1 cellular context compared by ENCODE assay signal in genomic region chr2:109517118-109517889, GRCh38.
TF ChIP-seq lines count a peak whose summit lies in the region.

No MANE protein-coding gene starts in this region.

TF ChIP-seq in HepG2, 621 proteins besides CTCF, POLR2A, EP300 and RAD21 (continued from another document and continues in another):
- TF ChIP-seq ZNF451 (CRISPR knock-in tag; IDR thresholded peaks at IDR 0.05) = 0 out of 2 replicates have a peak, but pooled peaks have one; percentile 68
- peak; percentile 62; the same call in 1 of the 2 replicates for TF ChIP-seq MYC (CRISPR knock-in tag; IDR thresholded peaks at IDR 0.05; ENCODE audit: borderline replicate concordance)
- 0 out of 2 replicates have a peak, but pooled peaks have one; percentile 5 for TF ChIP-seq ZNF343 (CRISPR knock-in tag; IDR thresholded peaks at IDR 0.05)
- TF ChIP-seq ZFP37 (CRISPR knock-in tag; IDR thresholded peaks at IDR 0.05; ENCODE audit: borderline replicate concordance) = peak; percentile 74; the same call in 1 of the 2 replicates
- TF ChIP-seq ZFP36L1 (CRISPR knock-in tag; IDR thresholded peaks at IDR 0.05) = 0 out of 2 replicates have a peak, but pooled peaks have one; percentile 47
- TF ChIP-seq RXRB (CRISPR knock-in tag; IDR thresholded peaks at IDR 0.05; ENCODE audit: borderline replicate concordance) = 0 out of 2 replicates have a peak, but pooled peaks have one; percentile 12
- no peak for TF ChIP-seq PRDM4 (CRISPR knock-in tag; IDR thresholded peaks at IDR 0.05; ENCODE audit: borderline replicate concordance)
- peak; percentile 76 for TF ChIP-seq ZSCAN21 (CRISPR knock-in tag; IDR thresholded peaks at IDR 0.05; ENCODE audit: borderline replicate concordance)
- no peak for TF ChIP-seq HHEX (CRISPR knock-in tag; IDR thresholded peaks at IDR 0.05)
- peak; percentile 43 for TF ChIP-seq GATAD2A (CRISPR knock-in tag; IDR thresholded peaks at IDR 0.05)
- peak; percentile 35 for TF ChIP-seq ZFX (CRISPR knock-in tag; IDR thresholded peaks at IDR 0.05; ENCODE audit: low read depth)
- TF ChIP-seq IRF9 (CRISPR knock-in tag; IDR thresholded peaks at IDR 0.05; ENCODE audit: borderline replicate concordance) = 0 out of 2 replicates have a peak, but pooled peaks have one; percentile 67
- TF ChIP-seq ZNF280B (CRISPR knock-in tag; IDR thresholded peaks at IDR 0.05; ENCODE audit: borderline replicate concordance) = no peak
- 0 out of 2 replicates have a peak, but pooled peaks have one; percentile 16 for TF ChIP-seq SIX1 (CRISPR knock-in tag; IDR thresholded peaks at IDR 0.05; ENCODE audit: borderline replicate concordance)
- peak; percentile 62 for TF ChIP-seq PHF20 (CRISPR knock-in tag; IDR thresholded peaks at IDR 0.05)
- TF ChIP-seq ZKSCAN8 (CRISPR knock-in tag; IDR thresholded peaks at IDR 0.05; ENCODE audit: borderline replicate concordance) = 0 out of 2 replicates have a peak, but pooled peaks have one; percentile 48
- TF ChIP-seq GZF1 (CRISPR knock-in tag; IDR thresholded peaks at IDR 0.05) = no peak
- TF ChIP-seq THAP11 (CRISPR knock-in tag; IDR thresholded peaks at IDR 0.05) = 0 out of 2 replicates have a peak, but pooled peaks have one; percentile 25
- TF ChIP-seq SNAPC5 (CRISPR knock-in tag; IDR thresholded peaks at IDR 0.05; ENCODE audit: borderline replicate concordance) = 0 out of 2 replicates have a peak, but pooled peaks have one; percentile 15
- 0 out of 2 replicates have a peak, but pooled peaks have one; percentile 43 for TF ChIP-seq KLF12 (CRISPR knock-in tag; IDR thresholded peaks at IDR 0.05; ENCODE audit: borderline replicate concordance)
- TF ChIP-seq HBP1 (CRISPR knock-in tag; IDR thresholded peaks at IDR 0.05; ENCODE audit: low read depth) = no peak
- peak; percentile 51; the same call in 1 of the 2 replicates for TF ChIP-seq TFDP2 (CRISPR knock-in tag; IDR thresholded peaks at IDR 0.05)
- peak; percentile 77 for TF ChIP-seq ELF3 (CRISPR knock-in tag; IDR thresholded peaks at IDR 0.05)
- no peak for TF ChIP-seq MZF1 (CRISPR knock-in tag; IDR thresholded peaks at IDR 0.05; ENCODE audit: borderline replicate concordance)
- TF ChIP-seq IRF1 (CRISPR knock-in tag; IDR thresholded peaks at IDR 0.05; ENCODE audit: low read depth) = no peak
- TF ChIP-seq SMAD1 (CRISPR knock-in tag; IDR thresholded peaks at IDR 0.05; ENCODE audit: borderline replicate concordance, low read depth) = peak; percentile 80; the same call in 1 of the 2 replicates
- peak; percentile 47; the same call in 1 of the 2 replicates for TF ChIP-seq UBTF (CRISPR knock-in tag; IDR thresholded peaks at IDR 0.05)
- TF ChIP-seq ZNF354B (CRISPR knock-in tag; IDR thresholded peaks at IDR 0.05) = peak; percentile 41; the same call in 1 of the 2 replicates
- peak; percentile 89 for TF ChIP-seq HNF4A (CRISPR knock-in tag; IDR thresholded peaks at IDR 0.05)
- TF ChIP-seq SPEN (CRISPR knock-in tag; IDR thresholded peaks at IDR 0.05; ENCODE audit: low read depth) = peak; percentile 50
- TF ChIP-seq ZMYM3 (CRISPR knock-in tag; IDR thresholded peaks at IDR 0.05) = peak; percentile 74; the same call in 1 of the 2 replicates
- TF ChIP-seq ZNF331 (CRISPR knock-in tag; IDR thresholded peaks at IDR 0.05) = 0 out of 2 replicates have a peak, but pooled peaks have one; percentile 48
- TF ChIP-seq KMT2A (CRISPR knock-in tag; IDR thresholded peaks at IDR 0.05) = no peak
- TF ChIP-seq ZNF407 (CRISPR knock-in tag; IDR thresholded peaks at IDR 0.05; ENCODE audit: not compliant biosample characterization) = peak; percentile 75
- TF ChIP-seq HES4 (CRISPR knock-in tag; IDR thresholded peaks at IDR 0.05; ENCODE audit: borderline replicate concordance) = no peak
- TF ChIP-seq ZSCAN29 (CRISPR knock-in tag; conservative IDR thresholded peaks at IDR 0.05) = 0 out of 2 replicates have a peak, but pooled peaks have one; percentile 40
- no peak for TF ChIP-seq JUND (CRISPR knock-in tag; IDR thresholded peaks at IDR 0.05)
- TF ChIP-seq ONECUT2 (CRISPR knock-in tag; IDR thresholded peaks at IDR 0.05) = 0 out of 2 replicates have a peak, but pooled peaks have one; percentile 13
- TF ChIP-seq MLX (CRISPR knock-in tag; IDR thresholded peaks at IDR 0.05) = peak; percentile 44; the same call in 1 of the 2 replicates
